14 cellular contexts compared by ENCODE assay signal in the genomic region with DNA sequence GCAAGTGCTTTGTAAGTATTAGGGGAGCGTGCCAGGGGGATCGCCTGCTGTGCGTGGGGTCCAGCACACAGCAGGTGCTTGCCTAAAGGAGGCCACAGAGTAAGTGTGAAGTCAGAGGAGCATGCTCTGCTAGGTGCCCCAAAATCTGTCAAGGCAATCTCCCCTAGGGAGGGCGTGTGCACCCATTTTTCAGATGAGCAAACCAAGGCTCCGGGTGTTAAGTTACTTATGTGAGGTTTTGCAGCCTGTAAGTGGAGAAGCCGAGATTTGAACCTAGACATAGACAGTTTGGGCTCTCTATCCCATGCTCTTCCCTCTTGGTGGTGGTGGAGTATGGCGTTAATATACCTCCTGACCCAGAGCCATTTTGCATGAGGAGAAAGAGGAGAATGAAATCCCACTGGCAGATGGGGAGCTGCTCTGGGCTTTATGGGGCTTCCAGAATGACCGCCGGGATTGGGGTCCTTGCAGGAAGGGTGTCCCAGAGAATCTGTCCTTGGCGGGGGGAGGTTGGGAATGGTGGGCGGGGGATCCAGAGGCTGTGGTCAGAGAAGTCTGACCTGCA. TPM values are rescaled to one million over a fixed set of nuclear protein-coding genes. Genes with fewer than 3 reads are reported as not detected.
DNase-seq lines count a peak whose midpoint lies in the region; ATAC-seq and TF ChIP-seq lines count a peak whose summit lies in the region.
"Had no signal": no experiment of that assay in that cellular context is flagged by ENCODE, and none has a peak within 500 bp of the region (broad histone marks: within the 10 kb centered on the region; RNA-seq: fewer than 3 reads in every experiment).

No MANE protein-coding gene starts in this region.

- H3K4me2 ChIP-seq in hepatocyte (peak overlapping the region; percentile 30), PC-9 (no peak overlapping the region)

- peak; percentile 20 for DNase-seq in COLO668 (lab: John Stamatoyannopoulos, UW; ENCODE audit: unreplicated experiment)
- no peak for DNase-seq in Peyer's patch
- no peak for DNase-seq in hepatocyte (ENCODE audit: low spot score)
- no peak for DNase-seq in progenitor cell of endocrine pancreas (ENCODE audit: low spot score, unreplicated experiment)
- no peak for DNase-seq in SHP77 (lab: John Stamatoyannopoulos, UW)
- DNase-seq in NCI-H1105 treated with DMSO at 0.1 percent for 48 hours (lab: John Stamatoyannopoulos, UW), result no peak
- no peak for DNase-seq in omental fat pad (ENCODE audit: low spot score)
- no peak for DNase-seq in PC-9
- DNase-seq: activated CD4-positive, alpha-beta T cell treated with anti-CD3 and anti-CD28 coated beads, Interleukin-2, amount 50 U/mL, for 1 hour; activated naive CD4-positive, alpha-beta T cell treated with anti-CD3 and anti-CD28 coated beads, Interleukin-2, amount 10 ng/mL, durations not matched to agents 7 days and 5 days; effector CD8-positive, alpha-beta T cell; H7; stimulated activated naive CD8-positive, alpha-beta T cell treated with anti-CD3 and anti-CD28 coated beads, Interleukin-15, amount 100 ng/mL, for 72 hours had no signal

- H3F3A ChIP-seq in PC-9 (ENCODE audit: insufficient read depth, low read depth), result peaks cover 20% of the 10 kb centered on the region

- no peaks in the 10 kb centered on the region for H3K27me3 ChIP-seq in Peyer's patch
- no peaks in the 10 kb centered on the region for H3K27me3 ChIP-seq in hepatocyte
- H3K27me3 ChIP-seq in PC-9 (ENCODE audit: insufficient read depth, low read depth), result no peaks in the 10 kb centered on the region

- BruUV-seq in PC-9 (replicated peaks; lab: Mats Ljungman, UMichigan), result no TSS peak

- H3K27ac ChIP-seq in Peyer's patch, result peak overlapping the region in 3 of 4 donors; percentile 61 to 86 (median 64)
- H3K27ac ChIP-seq in hepatocyte, result peak overlapping the region; percentile 62
- H3K27ac ChIP-seq in PC-9, result no peak overlapping the region
- H3K27ac ChIP-seq: SK-N-MC had no signal

- H3K9me3 ChIP-seq in Peyer's patch (no peaks in the 10 kb centered on the region), hepatocyte (ENCODE audit: low read depth) (no peaks in the 10 kb centered on the region), PC-9 (ENCODE audit: insufficient read depth, low read depth) (no peaks in the 10 kb centered on the region)

- POLR2A ChIA-PET in PC-9 (lab: Charles Lee; ENCODE audit: unreplicated experiment), result no interaction called here

- H4K20me1 ChIP-seq in hepatocyte (ENCODE audit: insufficient read depth, poor library complexity, severe bottlenecking) (peaks cover 42% of the 10 kb centered on the region), PC-9 (ENCODE audit: insufficient read depth) (peaks cover 78% of the 10 kb centered on the region)

- H3K36me3 ChIP-seq in Peyer's patch (peaks cover 0 to 24% (median 0%) of the 10 kb centered on the region in 3 donors), hepatocyte (replicated peaks; ENCODE audit: insufficient read depth, low read depth) (no peaks in the 10 kb centered on the region), PC-9 (ENCODE audit: low read depth) (no peaks in the 10 kb centered on the region)

- H3K9me2 ChIP-seq in hepatocyte (replicated peaks; ENCODE audit: insufficient read depth), result no peaks in the 10 kb centered on the region
- no peaks in the 10 kb centered on the region for H3K9me2 ChIP-seq in PC-9 (ENCODE audit: insufficient read depth)

- TF ChIP-seq CTCF in Peyer's patch (IDR thresholded peaks at IDR 0.05) (no peak), hepatocyte (IDR thresholded peaks at IDR 0.05; ENCODE audit: poor library complexity) (no peak), progenitor cell of endocrine pancreas (IDR thresholded peaks at IDR 0.05; ENCODE audit: unreplicated experiment) (no peak), omental fat pad (IDR thresholded peaks at IDR 0.05) (no peak), PC-9 (conservative IDR thresholded peaks at IDR 0.05) (no peak)

- CTCF ChIA-PET in PC-9 (lab: Charles Lee), result no interaction called here

- no peak for TF ChIP-seq POLR2A in Peyer's patch (IDR thresholded peaks at IDR 0.05)

- H3K79me2 ChIP-seq in hepatocyte (peaks cover 88% of the 10 kb centered on the region), PC-9 (ENCODE audit: low read depth) (peaks cover 53% of the 10 kb centered on the region)

- peaks cover 10% of the 10 kb centered on the region for H3K36me3 Mint-ChIP-seq in progenitor cell of endocrine pancreas (ENCODE audit: insufficient read depth)
- H3K36me3 Mint-ChIP-seq: activated naive CD4-positive, alpha-beta T cell treated with anti-CD3 and anti-CD28 coated beads, Interleukin-2, amount 10 ng/mL, durations not matched to agents 7 days and 5 days had no signal

- H3K4me1 Mint-ChIP-seq in progenitor cell of endocrine pancreas (ENCODE audit: low read depth), result peaks cover 53% of the 10 kb centered on the region
- H3K4me1 Mint-ChIP-seq: activated naive CD4-positive, alpha-beta T cell treated with anti-CD3 and anti-CD28 coated beads, Interleukin-2, amount 10 ng/mL, durations not matched to agents 7 days and 5 days; stimulated activated naive CD8-positive, alpha-beta T cell treated with anti-CD3 and anti-CD28 coated beads, Interleukin-15, amount 100 ng/mL, for 72 hours had no signal

- intact Hi-C loops in PC-9 (cut with micrococcal nuclease; ENCODE audit: unreplicated experiment), result no loop called here

- no peak for ATAC-seq in omental fat pad (ENCODE audit: low FRiP score)
- ATAC-seq: stimulated activated naive CD8-positive, alpha-beta T cell treated with anti-CD3 and anti-CD28 coated beads, Interleukin-15, amount 100 ng/mL, for 72 hours had no signal

- peak overlapping the region; percentile 75 for H3K27ac Mint-ChIP-seq in progenitor cell of endocrine pancreas
- H3K27ac Mint-ChIP-seq: activated naive CD4-positive, alpha-beta T cell treated with anti-CD3 and anti-CD28 coated beads, Interleukin-2, amount 10 ng/mL, durations not matched to agents 7 days and 5 days; stimulated activated naive CD8-positive, alpha-beta T cell treated with anti-CD3 and anti-CD28 coated beads, Interleukin-15, amount 100 ng/mL, for 72 hours had no signal

- peak overlapping the region; percentile 29 for H3K4me3 Mint-ChIP-seq in progenitor cell of endocrine pancreas (ENCODE audit: low read depth)
- H3K4me3 Mint-ChIP-seq: activated naive CD4-positive, alpha-beta T cell treated with anti-CD3 and anti-CD28 coated beads, Interleukin-2, amount 10 ng/mL, durations not matched to agents 7 days and 5 days; stimulated activated naive CD8-positive, alpha-beta T cell treated with anti-CD3 and anti-CD28 coated beads, Interleukin-15, amount 100 ng/mL, for 72 hours had no signal

- no peaks in the 10 kb centered on the region for H3K9me3 Mint-ChIP-seq in progenitor cell of endocrine pancreas (ENCODE audit: low read depth)
- H3K9me3 Mint-ChIP-seq: activated naive CD4-positive, alpha-beta T cell treated with anti-CD3 and anti-CD28 coated beads, Interleukin-2, amount 10 ng/mL, durations not matched to agents 7 days and 5 days; stimulated activated naive CD8-positive, alpha-beta T cell treated with anti-CD3 and anti-CD28 coated beads, Interleukin-15, amount 100 ng/mL, for 72 hours had no signal

- 83% methylated on average over 11 of the region's 11 CpGs for WGBS in hepatocyte (ENCODE audit: low lambda C conversion rate, missing lambda C conversion rate)

- H3K4me1 ChIP-seq in Peyer's patch, result peaks cover 0 to 70% (median 8%) of the 10 kb centered on the region in 4 donors
- peaks cover 46% of the 10 kb centered on the region for H3K4me1 ChIP-seq in hepatocyte (ENCODE audit: insufficient read depth)
- H3K4me1 ChIP-seq in PC-9 (replicated peaks; ENCODE audit: insufficient read depth), result peaks cover 16% of the 10 kb centered on the region

- H3K27me3 Mint-ChIP-seq in progenitor cell of endocrine pancreas, result no peaks in the 10 kb centered on the region
- H3K27me3 Mint-ChIP-seq: activated naive CD4-positive, alpha-beta T cell treated with anti-CD3 and anti-CD28 coated beads, Interleukin-2, amount 10 ng/mL, durations not matched to agents 7 days and 5 days; stimulated activated naive CD8-positive, alpha-beta T cell treated with anti-CD3 and anti-CD28 coated beads, Interleukin-15, amount 100 ng/mL, for 72 hours had no signal

- H2AFZ ChIP-seq in hepatocyte (no peak overlapping the region), PC-9 (no peak overlapping the region)

- H3K4me3 ChIP-seq in Peyer's patch (no peak overlapping the region), hepatocyte (no peak overlapping the region), PC-9 (no peak overlapping the region)
- H3K4me3 ChIP-seq: SK-N-MC had no signal

RNA-seq across cellular contexts. Expression of a gene that starts 14.1 kb away (rescaled TPM):
- total RNA-seq in Peyer's patch (100 to 1,000 TPM in 2 of 4 donors, 10 to 100 TPM in 2; 80.9 to 168 (median 118) TPM), hepatocyte (66.7 and 85.1 TPM in 2 replicates), progenitor cell of endocrine pancreas (154 and 169 TPM in 2 replicates), omental fat pad (10 to 100 TPM; 45.4 to 86.5 (median 81.2) TPM), PC-9 (2021) (94.3 and 100.0 TPM in 2 replicates)
- 30.2 and 42.5 TPM in 2 replicates for polyA plus RNA-seq in hepatocyte
